8 cellular contexts compared by ENCODE assay signal in genomic region chr10:130136214-130137076, GRCh38.
DNase-seq lines count a peak whose midpoint lies in the region; ATAC-seq and TF ChIP-seq lines count a peak whose summit lies in the region.

Gene GLRX3, plus strand, starts transcription at chr10:130136391. Its CDS starts 30 bp downstream, at chr10:130136421.

- H3K27me3 ChIP-seq in layer of hippocampus (ENCODE audit: control insufficient read depth, insufficient read depth, low read length) = no peaks in the 10 kb centered on the region

- ATAC-seq in GM18870 (IDR thresholded peaks at IDR 0.05; ENCODE audit: unreplicated experiment) = peak; percentile 51
- ATAC-seq in HG03108 (IDR thresholded peaks at IDR 0.05; ENCODE audit: unreplicated experiment) = peak; percentile 63

- no peak for TF ChIP-seq CTCF in AG09309 (IDR thresholded peaks at IDR 0.05; ENCODE audit: control insufficient read depth, insufficient read depth, low read depth, low read length, missing control alignments)

- peak; percentile 27 for DNase-seq in AG09309 (ENCODE audit: low read depth)
- peak; percentile 19 for DNase-seq in NCI-H446 treated with DMSO at 0.1 percent for 48 hours (lab: John Stamatoyannopoulos, UW)
- DNase-seq in activated CD4-positive, alpha-beta T cell treated with anti-CD3 and anti-CD28 coated beads for 48 hours = peak; percentile 93
- peak; percentile 83 to 95 for DNase-seq in stimulated activated CD4-positive, alpha-beta T cell treated with anti-CD3 and anti-CD28 coated beads, Interleukin-1b, Interleukin-23, amount 100 ng/mL, for 4 hours (ENCODE audit: low read depth in 2 of 2)

- peak within 1 kb of the TSS; percentile 65 for H3K4me3 ChIP-seq in AG09309 (ENCODE audit: control insufficient read depth, low read depth, low read length)

- H3K27ac ChIP-seq in cingulate gyrus (ENCODE audit: low read depth, low read length) = peak within 1 kb of the TSS; percentile 39
- peak within 1 kb of the TSS; percentile 48 for H3K27ac ChIP-seq in layer of hippocampus (ENCODE audit: low read depth, low read length)

Comparison
In these comparisons a context has a peak if more than half of its experiments do, and no peak if none do; other contexts are left out.
1. Peak in every context shown above with its lines: DNase-seq, ATAC-seq, H3K4me3 ChIP-seq and H3K27ac ChIP-seq.
2. DNase-seq: peak in every context shown above with its lines; median percentile 93 in activated CD4-positive, alpha-beta T cell treated with anti-CD3 and anti-CD28 coated beads for 48 hours; 89 in stimulated activated CD4-positive, alpha-beta T cell treated with anti-CD3 and anti-CD28 coated beads, Interleukin-1b, Interleukin-23, amount 100 ng/mL, for 4 hours; 27 in AG09309; 19 in NCI-H446 treated with DMSO at 0.1 percent for 48 hours.